In the genomic region with DNA sequence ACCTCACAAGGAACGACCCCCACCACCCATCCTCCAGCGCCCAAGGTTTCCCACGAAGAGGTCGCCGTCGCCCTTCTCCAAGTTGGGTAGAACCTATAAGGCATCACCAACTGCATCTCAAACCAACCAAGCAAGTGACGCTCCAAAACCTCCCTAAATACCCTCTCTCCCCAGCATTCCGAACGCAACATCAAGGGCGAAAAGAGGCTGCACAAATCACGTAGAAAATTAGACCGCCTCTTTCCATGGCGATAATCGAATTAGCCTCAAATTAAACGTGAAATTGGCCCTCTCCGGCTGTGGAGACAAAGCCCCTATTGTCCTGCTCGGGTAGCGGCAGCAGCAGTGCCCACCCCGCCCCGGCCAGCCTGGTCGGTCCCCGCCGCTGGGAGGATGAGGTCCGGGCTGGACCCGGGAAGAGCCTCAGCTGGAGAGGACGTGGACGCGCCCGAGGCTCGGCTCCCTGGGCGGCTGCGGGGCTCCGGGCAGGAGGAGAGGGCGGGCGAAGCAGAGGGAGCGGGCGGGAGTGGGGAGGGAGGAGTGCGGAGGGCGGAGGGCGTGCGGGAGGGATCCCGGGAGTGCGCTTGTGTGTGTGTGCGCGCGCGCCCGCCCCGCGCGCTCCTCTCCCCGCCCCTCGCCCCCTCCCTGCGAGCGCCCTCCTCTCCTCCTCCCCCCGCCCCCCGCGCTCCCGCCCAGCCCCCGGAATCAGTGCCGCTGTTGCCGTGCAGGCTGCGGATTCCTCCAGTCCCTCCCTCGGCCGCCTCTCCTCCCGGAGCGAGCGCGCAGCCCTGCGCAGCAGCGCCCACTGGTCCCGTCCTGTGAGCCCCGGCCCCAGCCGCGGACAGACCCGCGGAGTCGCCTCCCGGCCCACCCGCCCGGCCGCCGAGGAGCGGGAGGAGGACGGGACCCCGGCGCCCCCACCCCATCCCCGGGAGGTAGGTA, we compare ENCODE assay signal across 8 cellular contexts. TPM values are rescaled to one million over a fixed set of nuclear protein-coding genes. Genes with fewer than 3 reads are reported as not detected.
DNase-seq lines count a peak whose midpoint lies in the region; ATAC-seq and TF ChIP-seq lines count a peak whose summit lies in the region.

A gene (plus strand): TSS at position 744 of the 942 bp plus-strand sequence. CDS start 70,092 bp downstream, outside the sequence.

- H3K4me3 ChIP-seq in muscle layer of duodenum (ENCODE audit: low read depth in 1 of 2, low read length in 2 of 2) (peak within 1 kb of the TSS; percentile 78 to 81), upper lobe of right lung (peak within 1 kb of the TSS; percentile 70)

- in situ Hi-C loops in G401 (cut with HindIII; ENCODE audit: low sequenced_read_pairs), result no loop called here

- intact Hi-C loops in upper lobe of right lung (cut with DNase I), result no loop called here

- no peaks in the 10 kb centered on the region for H3K9me3 ChIP-seq in muscle layer of duodenum (ENCODE audit: control insufficient read depth in 1 of 2, low read length in 2 of 2)
- no peaks in the 10 kb centered on the region for H3K9me3 ChIP-seq in upper lobe of right lung

- peaks cover 4% of the 10 kb centered on the region for H3K27me3 ChIP-seq in muscle layer of duodenum (ENCODE audit: low read depth, low read length)
- H3K27me3 ChIP-seq in upper lobe of right lung, result no peaks in the 10 kb centered on the region

- H3K36me3 ChIP-seq in muscle layer of duodenum (ENCODE audit: control insufficient read depth in 1 of 2, insufficient read depth in 2 of 2, low read length in 2 of 2), result no peaks in the 10 kb centered on the region
- H3K36me3 ChIP-seq in upper lobe of right lung, result no peaks in the 10 kb centered on the region

- TF ChIP-seq CTCF in upper lobe of right lung (IDR thresholded peaks at IDR 0.05), result no peak

- DNase-seq in G401 (ENCODE audit: low spot score) (peak; percentile 94), NCI-H510A treated with DMSO at 0.1 percent for 48 hours (lab: John Stamatoyannopoulos, UW) (peak; percentile 77), fibroblast of peridontal ligament (ENCODE audit: extremely low read depth) (peak; percentile 86), upper lobe of right lung (peak; percentile 94)
- peak; percentile 35 to 52 for DNase-seq in activated T-cell treated with anti-CD3 and anti-CD28 coated beads, Interleukin-2, amount 50 U/mL, for 48 hours

- H3K4me1 ChIP-seq in muscle layer of duodenum (ENCODE audit: control insufficient read depth in 1 of 2, insufficient read depth in 2 of 2, low read length in 2 of 2), result peaks cover 0 to 29% of the 10 kb centered on the region in 2 donors
- peaks cover 17% of the 10 kb centered on the region for H3K4me1 ChIP-seq in upper lobe of right lung

- H3K27ac ChIP-seq in muscle layer of duodenum (ENCODE audit: low read length), result peak within 1 kb of the TSS; percentile 80
- H3K27ac ChIP-seq in upper lobe of right lung, result peak within 1 kb of the TSS; percentile 89

- peak; percentile 53 for ATAC-seq in HG02798 (IDR thresholded peaks at IDR 0.05; ENCODE audit: poor library complexity, unreplicated experiment)
- peak; percentile 95 for ATAC-seq in upper lobe of right lung
- ATAC-seq in HG03045 (IDR thresholded peaks at IDR 0.05; ENCODE audit: unreplicated experiment), result no peak

RNA-seq across cellular contexts. Expression of the gene that starts here (rescaled TPM):
- total RNA-seq in G401 (2014; rRNA removed; shearing (Covaris generic)), result 59.6 and 81.0 TPM in 2 replicates
- total RNA-seq in upper lobe of right lung, result 813 TPM

Comparison
In these comparisons a context has a peak if more than half of its experiments do, and no peak if none do; other contexts are left out.
1. DNase-seq: peak in every context shown above with its lines; median percentile 94 in G401; 94 in upper lobe of right lung; 86 in fibroblast of peridontal ligament; 77 in NCI-H510A treated with DMSO at 0.1 percent for 48 hours; 44 in activated T-cell treated with anti-CD3 and anti-CD28 coated beads, Interleukin-2, amount 50 U/mL, for 48 hours.